ENCODE assay signal across 8 cellular contexts in genomic region chr7:47474937-47475879, GRCh38.
A peak's percentile ranks its signal among the peaks of the same experiment; 100 is the strongest.
DNase-seq lines count a peak whose midpoint lies in the region; ATAC-seq, FAIRE-seq and TF ChIP-seq lines count a peak whose summit lies in the region.

No MANE protein-coding gene starts in this region.

- H3K36me3 Mint-ChIP-seq in CD8-positive, alpha-beta T cell, result no peaks in the 10 kb centered on the region

- peak overlapping the region; percentile 17 for H3K4me2 ChIP-seq in GM12878 (ENCODE audit: control insufficient read depth, insufficient read depth)

- no peak overlapping the region for H3K9ac ChIP-seq in GM12878 (ENCODE audit: control insufficient read depth, insufficient read depth, low read length)

- H3K79me2 ChIP-seq in GM12878 (ENCODE audit: control insufficient read depth, insufficient read depth, low read length), result peaks cover 2% of the 10 kb centered on the region

- TF ChIP-seq CTCF in BJ (IDR thresholded peaks at IDR 0.05; ENCODE audit: insufficient read depth, low read depth, low read length) (no peak), GM12878 (IDR thresholded peaks at IDR 0.05 in 2 of 3, conservative IDR thresholded peaks at IDR 0.05 in 1 of 3; ENCODE audit: control insufficient read depth in 2 of 3, extremely low read depth in 1 of 3, insufficient read depth in 1 of 3, low read depth in 3 of 3, low read length in 3 of 3) (0 out of 6 replicates have a peak, but pooled peaks of 1 of the 3 experiments have one; percentile 1), stomach (IDR thresholded peaks at IDR 0.05) (peak in 2 of 7 experiments; percentile 21 to 42)
- TF ChIP-seq CTCF in CD8-positive, alpha-beta T cell (IDR thresholded peaks at IDR 0.05), result no peak

- H3K4me3 Mint-ChIP-seq in CD8-positive, alpha-beta T cell, result no peak overlapping the region

- H3K4me3 ChIP-seq in BJ (ENCODE audit: low read depth, low read length) (no peak overlapping the region), GM12878 (no peak overlapping the region), stomach (no peak overlapping the region)
- H3K4me3 ChIP-seq in CD8-positive, alpha-beta T cell (ENCODE audit: low read depth, low read length), result no peak overlapping the region

- TF ChIP-seq RAD21 in GM12878 (IDR thresholded peaks at IDR 0.05; ENCODE audit: insufficient read depth, low read depth, low read length), result 0 out of 2 replicates have a peak, but pooled peaks have one; percentile 1

- TF ChIP-seq POLR2A in GM12878 (IDR thresholded peaks at IDR 0.05; ENCODE audit: low read depth, low read length), result peak; percentile 63
- peak in 1 of 4 donors; percentile 36 for TF ChIP-seq POLR2A in stomach (IDR thresholded peaks at IDR 0.05)

- no peaks in the 10 kb centered on the region for H3K4me1 Mint-ChIP-seq in CD8-positive, alpha-beta T cell (ENCODE audit: low read depth)

- H3K9me3 ChIP-seq in GM12878 (replicated peaks; ENCODE audit: control insufficient read depth, insufficient read depth, low read length) (no peaks in the 10 kb centered on the region), stomach (no peaks in the 10 kb centered on the region)
- no peaks in the 10 kb centered on the region for H3K9me3 ChIP-seq in CD8-positive, alpha-beta T cell (ENCODE audit: low read length)

- H3K27ac Mint-ChIP-seq in CD8-positive, alpha-beta T cell, result no peak overlapping the region

- TF ChIP-seq EP300 in GM12878 (IDR thresholded peaks at IDR 0.05; ENCODE audit: borderline replicate concordance in 1 of 2, control insufficient read depth in 1 of 2, low read depth in 2 of 2, low read length in 2 of 2) (no peak), stomach (IDR thresholded peaks at IDR 0.05) (no peak)

- no peak overlapping the region for H2AFZ ChIP-seq in GM12878 (ENCODE audit: control insufficient read depth, low read depth, low read length)

- no peaks in the 10 kb centered on the region for H4K20me1 ChIP-seq in GM12878 (ENCODE audit: control insufficient read depth, insufficient read depth)

- 44% methylated on average over 24 of the region's 24 CpGs for WGBS in GM12878 (ENCODE audit: insufficient coverage, insufficient replicate concordance, low lambda C conversion rate, missing lambda C conversion rate)
- 36 to 61% (median 44%) methylated on average over 16 to 24 of the region's 24 CpGs for WGBS in stomach, 5 donors

- no peaks in the 10 kb centered on the region for H3K9me3 Mint-ChIP-seq in CD8-positive, alpha-beta T cell

- intact Hi-C loops in GM12878 (cut with micrococcal nuclease; ENCODE audit: unreplicated experiment) (no loop called here), left colon (cut with DNase I, micrococcal nuclease) (no loop called here), stomach (cut with DNase I; ENCODE audit: low total_unique reads) (no loop called here)
- intact Hi-C loops in CD8-positive, alpha-beta T cell (cut with DNase I, micrococcal nuclease), result no loop called here

- RAD21 ChIA-PET in GM12878 (lab: Charles Lee; ENCODE audit: unreplicated experiment), result no interaction called here

- ATAC-seq in GM18867 (IDR thresholded peaks at IDR 0.05; ENCODE audit: unreplicated experiment), result peak; percentile 89
- peak; percentile 95 for ATAC-seq in HG02938 (IDR thresholded peaks at IDR 0.05; ENCODE audit: unreplicated experiment)
- peak; percentile 86 for ATAC-seq in GM12878
- peak; percentile 87 for ATAC-seq in left colon
- ATAC-seq in CD8-positive, alpha-beta T cell, result no peak

- peaks cover 3% of the 10 kb centered on the region for H3K27me3 Mint-ChIP-seq in CD8-positive, alpha-beta T cell (ENCODE audit: low read depth)

- CTCF ChIA-PET in BJ (lab: Yijun Ruan, JAX) (interaction anchor here (1.3 kb wide), 1 partner anchor 39 kb away, joined by 3 read pairs; no protein-coding TSS in a partner anchor), GM12878 (lab: Yijun Ruan, JAX) (no interaction called here)
- CTCF ChIA-PET in CD8-positive, alpha-beta T cell (lab: Charles Lee), result no interaction called here

- in situ Hi-C loops in GM12878 (cut with MboI), result no loop called here

- no peaks in the 10 kb centered on the region for H3K27me3 ChIP-seq in BJ (ENCODE audit: control insufficient read depth, insufficient read depth, low read length)
- H3K27me3 ChIP-seq in GM12878 (replicated peaks in 1 of 2; ENCODE audit: control insufficient read depth in 2 of 2, insufficient read depth in 2 of 2, low read length in 1 of 2), result no peaks in the 10 kb centered on the region
- no peaks in the 10 kb centered on the region for H3K27me3 ChIP-seq in stomach
- no peaks in the 10 kb centered on the region for H3K27me3 ChIP-seq in CD8-positive, alpha-beta T cell (ENCODE audit: insufficient read depth, low read length)

- DNase-seq in BJ (ENCODE audit: low read depth), result peak; percentile 78
- peak; percentile 88 for DNase-seq in NCI-H2196 (lab: John Stamatoyannopoulos, UW; ENCODE audit: unreplicated experiment)
- DNase-seq in GM12878 (ENCODE audit: low read depth, low spot score), result peak; percentile 32
- DNase-seq in left colon, result peak; percentile 86 to 95
- DNase-seq in stomach, result peak; percentile 94
- DNase-seq in CD8-positive, alpha-beta T cell, result no peak

- H3K27ac ChIP-seq in GM12878 (ENCODE audit: control insufficient read depth, insufficient read depth) (no peak overlapping the region), stomach (peak overlapping the region; percentile 84 to 89 (median 85))
- no peak overlapping the region for H3K27ac ChIP-seq in CD8-positive, alpha-beta T cell (ENCODE audit: low read depth, low read length)

- POLR2A ChIA-PET in BJ (lab: Charles Lee), result no interaction called here
- POLR2A ChIA-PET in GM12878 (lab: Charles Lee), result no interaction called here
- POLR2A ChIA-PET in CD8-positive, alpha-beta T cell (lab: Charles Lee), result no interaction called here

- no peak for FAIRE-seq in GM12878 (lab: Jason Lieb, UNC)

- SMC1A ChIA-PET in GM12878 (lab: Charles Lee; ENCODE audit: uncharacterized antibody, unreplicated experiment), result no interaction called here

- peaks cover 31% of the 10 kb centered on the region for H3K36me3 ChIP-seq in BJ (ENCODE audit: control insufficient read depth, insufficient read depth, low read length)
- no peaks in the 10 kb centered on the region for H3K36me3 ChIP-seq in GM12878 (ENCODE audit: control insufficient read depth in 2 of 2, insufficient read depth in 2 of 2, low read length in 1 of 2)
- H3K36me3 ChIP-seq in stomach, result no peaks in the 10 kb centered on the region
- no peaks in the 10 kb centered on the region for H3K36me3 ChIP-seq in CD8-positive, alpha-beta T cell (ENCODE audit: insufficient read depth, low read length)

- BruUV-seq in GM12878 (replicated peaks; lab: Mats Ljungman, UMichigan), result no TSS peak

- peaks cover 24% of the 10 kb centered on the region for H3K4me1 ChIP-seq in GM12878 (ENCODE audit: control insufficient read depth, insufficient read depth, low read length)
- H3K4me1 ChIP-seq in stomach, result peaks cover 50 to 92% (median 85%) of the 10 kb centered on the region in 4 donors
- H3K4me1 ChIP-seq in CD8-positive, alpha-beta T cell (ENCODE audit: insufficient read depth, low read length), result no peaks in the 10 kb centered on the region

TF ChIP-seq in GM12878, 131 proteins besides CTCF, POLR2A, EP300 and RAD21 (continues in another document):
- TF ChIP-seq MYC (IDR thresholded peaks at IDR 0.05; ENCODE audit: insufficient read depth, insufficient read length, insufficient replicate concordance, low read length, severe bottlenecking) (no peak), ZBTB40 (IDR thresholded peaks at IDR 0.05; ENCODE audit: borderline replicate concordance) (no peak), MXI1 (IDR thresholded peaks at IDR 0.05; ENCODE audit: low read depth, low read length) (no peak), STAT1 (conservative IDR thresholded peaks at IDR 0.05) (no peak), CBX5 (IDR thresholded peaks at IDR 0.05; ENCODE audit: low read depth) (no peak), CREM (IDR thresholded peaks at IDR 0.05; ENCODE audit: low read depth) (no peak), NR2F1 (conservative IDR thresholded peaks at IDR 0.05) (no peak), NFIC (IDR thresholded peaks at IDR 0.05; ENCODE audit: low read depth, low read length) (peak; percentile 22; the same call in 1 of the 2 replicates), SUZ12 (IDR thresholded peaks at IDR 0.05; ENCODE audit: unreplicated experiment) (no peak), POLR2AphosphoS2 (IDR thresholded peaks at IDR 0.05; ENCODE audit: low read depth, low read length) (no peak)

Comparison
In these comparisons a context has a peak if more than half of its experiments do, and no peak if none do; other contexts are left out.
1. DNase-seq: peak in BJ (single experiment), NCI-H2196 (single experiment), GM12878 (single experiment), left colon (2 of 2) and stomach (single experiment); none in CD8-positive, alpha-beta T cell (0 of 7).
2. H3K27ac ChIP-seq: peak in stomach (5 of 5); none in GM12878 (single experiment) and CD8-positive, alpha-beta T cell (single experiment).